30 cellular contexts compared by ENCODE assay signal in the genomic region with DNA sequence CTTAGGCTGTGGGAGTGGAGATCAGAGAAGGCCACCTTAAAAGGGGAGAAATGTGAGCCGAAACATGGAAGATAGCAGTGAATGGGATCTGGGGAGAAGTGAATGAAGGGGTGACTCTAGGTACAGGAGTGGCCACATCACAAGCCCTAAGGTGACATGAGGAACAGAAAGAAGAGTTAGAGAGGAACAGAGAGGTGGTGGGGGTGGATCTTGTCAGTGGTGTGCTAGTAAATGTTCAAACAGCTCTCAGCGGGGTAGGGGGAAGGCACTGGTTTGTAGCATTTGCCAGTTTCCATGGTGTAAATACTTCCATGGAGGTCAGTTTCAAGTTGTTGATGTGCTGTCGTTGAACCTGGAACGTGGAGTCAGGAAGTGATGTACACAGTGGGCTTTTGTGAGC.
"Had no signal": no experiment of that assay in that cellular context is flagged by ENCODE, and none has a peak within 500 bp of the region (broad histone marks: within the 10 kb centered on the region; RNA-seq: fewer than 3 reads in every experiment).

No MANE protein-coding gene starts in this region.

- H3K4me3 Mint-ChIP-seq: activated CD4-positive, alpha-beta T cell treated with anti-CD3 and anti-CD28 coated beads for 36 hours; activated CD4-positive, alpha-beta T cell treated with anti-CD3 and anti-CD28 coated beads, Interleukin-2, amount 10 ng/mL, durations not matched to agents 7 days and 5 days; activated CD8-positive, alpha-beta T cell treated with anti-CD3 and anti-CD28 coated beads, Interleukin-2, amount 10 ng/mL, durations not matched to agents 7 days and 5 days; activated naive CD4-positive, alpha-beta T cell treated with anti-CD3 and anti-CD28 coated beads, Interleukin-2, amount 10 ng/mL, durations not matched to agents 7 days and 5 days; activated naive CD8-positive, alpha-beta T cell treated with anti-CD3 and anti-CD28 coated beads for 36 hours; activated T-cell treated with anti-CD3 and anti-CD28 coated beads, Interleukin-2, amount 50 U/mL, for 24 hours; central memory CD8-positive, alpha-beta T cell had no signal

- H3K9me3 Mint-ChIP-seq: activated CD4-positive, alpha-beta T cell treated with anti-CD3 and anti-CD28 coated beads, Interleukin-2, amount 10 ng/mL, durations not matched to agents 7 days and 5 days; activated naive CD4-positive, alpha-beta T cell treated with anti-CD3 and anti-CD28 coated beads, Interleukin-2, amount 10 ng/mL, durations not matched to agents 7 days and 5 days; activated naive CD8-positive, alpha-beta T cell treated with anti-CD3 and anti-CD28 coated beads for 36 hours; activated T-cell treated with anti-CD3 and anti-CD28 coated beads, Interleukin-2, amount 50 U/mL, for 24 hours; activated T-helper 2 cell treated with anti-CD3 and anti-CD28 coated beads, Interferon-gamma antibody, Interleukin-2, Interleukin-4, amounts not matched to agents 10 μg/mL and 5 μg/mL and 100 μg/mL, durations not matched to agents 14 hours and 24 hours and 36 hours; central memory CD8-positive, alpha-beta T cell had no signal

- H3K4me3 ChIP-seq: cardiac muscle cell had no signal

- H3K36me3 Mint-ChIP-seq: activated naive CD4-positive, alpha-beta T cell treated with anti-CD3 and anti-CD28 coated beads, Interleukin-2, amount 10 ng/mL, durations not matched to agents 7 days and 5 days; activated naive CD8-positive, alpha-beta T cell treated with anti-CD3 and anti-CD28 coated beads for 36 hours had no signal

- H3K27ac ChIP-seq: brain microvascular endothelial cell, cardiac muscle cell, VCaP had no signal

- H3K27me3 Mint-ChIP-seq: activated CD4-positive, alpha-beta T cell treated with anti-CD3 and anti-CD28 coated beads, Interleukin-2, amount 10 ng/mL, durations not matched to agents 7 days and 5 days; activated naive CD4-positive, alpha-beta T cell treated with anti-CD3 and anti-CD28 coated beads, Interleukin-2, amount 10 ng/mL, durations not matched to agents 7 days and 5 days; activated T-cell treated with anti-CD3 and anti-CD28 coated beads, Interleukin-2, amount 50 U/mL, for 24 hours; central memory CD8-positive, alpha-beta T cell had no signal

- H3K27me3 ChIP-seq: brain microvascular endothelial cell, cardiac muscle cell had no signal

- H3K36me3 ChIP-seq: brain microvascular endothelial cell, cardiac muscle cell had no signal

- ATAC-seq: activated CD4-positive, alpha-beta T cell treated with anti-CD3 and anti-CD28 coated beads for 36 hours; activated CD4-positive, CD25-positive, alpha-beta regulatory T cell treated with anti-CD3 and anti-CD28 coated beads, Interleukin-2, amount 50 U/mL, for 24 hours; activated CD8-positive, alpha-beta T cell treated with anti-CD3 and anti-CD28 coated beads, Interleukin-2, amount 10 ng/mL, durations not matched to agents 7 days and 5 days had no signal

- H3K27ac Mint-ChIP-seq: activated CD4-positive, alpha-beta T cell treated with anti-CD3 and anti-CD28 coated beads for 36 hours; activated CD4-positive, alpha-beta T cell treated with anti-CD3 and anti-CD28 coated beads, Interleukin-2, amount 10 ng/mL, durations not matched to agents 7 days and 5 days; activated CD8-positive, alpha-beta T cell treated with anti-CD3 and anti-CD28 coated beads, Interleukin-2, amount 10 ng/mL, durations not matched to agents 7 days and 5 days; activated naive CD4-positive, alpha-beta T cell treated with anti-CD3 and anti-CD28 coated beads, Interleukin-2, amount 10 ng/mL, durations not matched to agents 7 days and 5 days; activated naive CD8-positive, alpha-beta T cell treated with anti-CD3 and anti-CD28 coated beads for 36 hours; activated T-cell treated with anti-CD3 and anti-CD28 coated beads, Interleukin-2, amount 50 U/mL, for 24 hours; activated T-helper 2 cell treated with anti-CD3 and anti-CD28 coated beads, Interferon-gamma antibody, Interleukin-2, Interleukin-4, amounts not matched to agents 10 μg/mL and 5 μg/mL and 100 μg/mL, durations not matched to agents 14 hours and 24 hours and 36 hours had no signal

- DNase-seq: activated CD4-positive, alpha-beta T cell treated with anti-CD3 and anti-CD28 coated beads for 36 hours; activated CD4-positive, alpha-beta T cell treated with anti-CD3 and anti-CD28 coated beads, Interleukin-2, amount 10 ng/mL, durations not matched to agents 7 days and 5 days; activated CD4-positive, alpha-beta T cell treated with anti-CD3 and anti-CD28 coated beads, Interleukin-2, amount 50 U/mL, for 48 hours; activated CD8-positive, alpha-beta T cell treated with anti-CD3 and anti-CD28 coated beads, Interleukin-2, amount 10 ng/mL, durations not matched to agents 7 days and 5 days; activated naive CD4-positive, alpha-beta T cell treated with anti-CD3 and anti-CD28 coated beads, Interleukin-2, amount 10 ng/mL, durations not matched to agents 7 days and 5 days; activated naive CD8-positive, alpha-beta T cell treated with anti-CD3 and anti-CD28 coated beads for 36 hours; activated T-cell treated with anti-CD3 and anti-CD28 coated beads, Interleukin-2, amount 50 U/mL, for 24 hours; amniotic stem cell; aorta; brain microvascular endothelial cell; MM.1S; MV-4-11; NCI-H1092; NCI-H1436 treated with DMSO at 0.1 percent for 48 hours; NCI-H1694 treated with DMSO at 0.1 percent for 48 hours; NCI-H2029; NCI-H510A; NCI-H526; NCI-H748 treated with DMSO at 0.1 percent for 48 hours; NK-92 treated with Interleukin-12 subunit alpha and Interleukin-12 subunit beta, amount 100 ng/mL, for 24 hours; Right ventricle myocardium superior; SW 1271; T-helper 1 cell; T-helper 2 cell; T-helper 9 cell had no signal

- H3K4me1 Mint-ChIP-seq: activated CD4-positive, alpha-beta T cell treated with anti-CD3 and anti-CD28 coated beads for 36 hours; activated CD4-positive, alpha-beta T cell treated with anti-CD3 and anti-CD28 coated beads, Interleukin-2, amount 10 ng/mL, durations not matched to agents 7 days and 5 days; activated naive CD4-positive, alpha-beta T cell treated with anti-CD3 and anti-CD28 coated beads, Interleukin-2, amount 10 ng/mL, durations not matched to agents 7 days and 5 days; activated naive CD8-positive, alpha-beta T cell treated with anti-CD3 and anti-CD28 coated beads for 36 hours; central memory CD8-positive, alpha-beta T cell had no signal
